Comparison of ENCODE assay signal across 8 cellular contexts in the genomic region with DNA sequence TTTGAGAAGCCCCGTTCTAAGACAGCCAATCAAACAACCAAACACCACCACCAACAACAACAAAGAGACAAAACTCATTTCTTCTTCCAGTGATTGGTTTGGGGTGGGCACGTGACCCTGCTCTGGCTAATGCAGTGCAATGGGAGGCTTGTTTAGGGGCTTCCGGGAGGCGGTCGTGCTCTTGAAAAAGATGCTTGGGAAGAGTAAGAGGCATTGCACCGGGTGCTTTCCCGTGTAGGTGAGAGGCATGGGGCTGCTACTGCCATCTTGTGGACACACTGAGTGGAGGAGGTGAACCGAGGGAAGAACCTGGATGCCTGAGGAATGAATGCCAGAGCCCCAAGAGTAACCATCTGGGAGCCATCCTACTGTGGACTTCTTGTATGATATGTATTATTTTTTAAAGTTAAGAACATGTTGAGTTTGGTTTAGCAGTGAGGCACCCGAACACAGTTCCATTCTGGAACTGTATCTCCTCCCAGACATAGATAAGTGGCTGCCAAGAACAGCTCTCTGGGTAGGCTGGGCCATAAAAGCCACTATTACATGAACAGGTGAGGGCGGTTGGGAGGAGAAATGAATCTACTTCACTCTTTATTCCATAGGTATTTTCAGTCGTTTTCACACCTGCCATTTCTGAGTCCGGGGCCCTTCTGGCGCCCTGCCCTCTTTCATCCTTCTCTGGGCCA. TPM values are rescaled to one million over a fixed set of nuclear protein-coding genes. Genes with fewer than 3 reads are reported as not detected.
DNase-seq lines count a peak whose midpoint lies in the region; ATAC-seq, FAIRE-seq and TF ChIP-seq lines count a peak whose summit lies in the region.

No MANE protein-coding gene starts in this region.

- H3K4me3 ChIP-seq in kidney (ENCODE audit: low read length in 2 of 2), result no peak overlapping the region

- no peak overlapping the region for H3K27ac ChIP-seq in kidney (ENCODE audit: low read depth in 2 of 2, low read length in 2 of 2)

- peaks cover 0 to 2% of the 10 kb centered on the region in 2 donors for H3K4me1 ChIP-seq in kidney (ENCODE audit: control insufficient read depth in 1 of 2, insufficient read depth in 1 of 2, low read depth in 1 of 2, low read length in 2 of 2)

- intact Hi-C loops in kidney (cut with DNase I), result loop anchor here (10.0 kb wide), 1 partner anchor 209 kb away; no protein-coding TSS in a partner anchor

- H3K9me3 ChIP-seq in kidney (ENCODE audit: control insufficient read depth in 1 of 2, low read length in 2 of 2), result no peaks in the 10 kb centered on the region

- DNase-seq in NCI-H1417 (lab: John Stamatoyannopoulos, UW) (peak; percentile 39 to 79 (median 73)), NCI-H1417 treated with DMSO at 0.1 percent for 48 hours (lab: John Stamatoyannopoulos, UW) (no peak), HK-2 (ENCODE audit: unreplicated experiment) (peak; percentile 51), RPMI7951 (ENCODE audit: low read depth) (peak; percentile 68), brain pericyte (ENCODE audit: low read depth, low spot score) (peak; percentile 5), kidney (peak; percentile 73), stromal cell of bone marrow (ENCODE audit: low read depth) (peak; percentile 12)

- no peaks in the 10 kb centered on the region for H3K36me3 ChIP-seq in kidney (ENCODE audit: control insufficient read depth in 1 of 2, insufficient read depth in 2 of 2, low read length in 2 of 2)

- peak; percentile 63 for TF ChIP-seq CTCF in kidney (IDR thresholded peaks at IDR 0.05; ENCODE audit: borderline replicate concordance, extremely low read depth, insufficient read depth)

- no peak overlapping the region for H3K9ac ChIP-seq in kidney (ENCODE audit: low read length in 2 of 2)

- peak; percentile 44 for ATAC-seq in GM21360 (IDR thresholded peaks at IDR 0.05; ENCODE audit: unreplicated experiment)

- no peak for FAIRE-seq in kidney (lab: Jason Lieb, UNC)

RNA-seq across cellular contexts. Expression of gene ARHGAP25, which starts 19.1 kb away (rescaled TPM):
- 0.12 TPM in 1 of 2 replicates, not detected in the other for total RNA-seq in RPMI7951 (2014; rRNA removed; shearing (Covaris generic))
- total RNA-seq in kidney, result 20.4 TPM
- polyA plus RNA-seq in kidney (ENCODE audit: insufficient read depth, low read depth, low replicate concordance), result 6.3 TPM

Comparison
In these comparisons a context has a peak if more than half of its experiments do, and no peak if none do; other contexts are left out.
1. RNA of gene ARHGAP25, which starts 19.1 kb away (total RNA-seq): 20.4 TPM in kidney (single experiment); 0.12 TPM in RPMI7951; every median in the first group is over 10 times any median in the second.